16 cellular contexts compared by ENCODE assay signal in the genomic region with DNA sequence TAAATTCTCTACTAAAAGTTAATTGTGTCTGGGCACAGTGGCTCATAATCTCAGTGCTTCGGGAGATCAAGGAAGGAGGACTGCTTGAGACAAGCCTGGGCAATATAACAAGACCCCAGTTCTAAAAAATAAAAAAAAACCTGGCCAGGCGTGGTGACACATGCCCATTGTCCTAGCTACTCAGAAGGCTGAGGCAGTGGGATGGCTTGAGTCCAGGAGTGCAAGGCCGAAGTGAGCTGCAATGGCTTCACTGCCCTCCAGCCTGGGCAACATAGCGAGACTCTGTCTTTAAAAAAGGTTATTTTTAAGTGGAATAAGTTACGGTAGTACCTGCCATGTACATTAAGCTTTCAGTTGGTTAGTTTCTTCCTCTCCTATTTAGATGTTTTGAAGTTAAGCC. TPM values are rescaled to one million over a fixed set of nuclear protein-coding genes. Genes with fewer than 3 reads are reported as not detected.
A peak's percentile ranks its signal among the peaks of the same experiment; 100 is the strongest.
DNase-seq lines count a peak whose midpoint lies in the region; ATAC-seq, FAIRE-seq and TF ChIP-seq lines count a peak whose summit lies in the region.
"Had no signal": no experiment of that assay in that cellular context is flagged by ENCODE, and none has a peak within 500 bp of the region (broad histone marks: within the 10 kb centered on the region; RNA-seq: fewer than 3 reads in every experiment).

No MANE protein-coding gene starts in this region.

- H3K9me3 ChIP-seq in HUES64 (ENCODE audit: insufficient read depth, low read depth, low read length) = no peaks in the 10 kb centered on the region
- H3K9me3 ChIP-seq in skeletal muscle satellite cell (replicated peaks; ENCODE audit: low read length) = no peaks in the 10 kb centered on the region
- H3K9me3 ChIP-seq: sigmoid colon, stomach had no signal

- FAIRE-seq in urothelium cell line (lab: Jason Lieb, UNC) = no peak
- FAIRE-seq: colon had no signal

- no peak overlapping the region; the same call in 1 of the 2 replicates for H3K4me3 Mint-ChIP-seq in WTC11
- H3K4me3 Mint-ChIP-seq: CD4-positive, alpha-beta memory T cell; natural killer cell treated with Interleukin-12 subunit alpha and Interleukin-12 subunit beta and Interleukin-15 and Interleukin-18, amount 100 ng/mL, for 72 hours had no signal

- H3K36me3 ChIP-seq in HUES64 (ENCODE audit: insufficient read depth, low read length) (no peaks in the 10 kb centered on the region), skeletal muscle satellite cell (ENCODE audit: insufficient read depth, low read length) (no peaks in the 10 kb centered on the region)
- H3K36me3 ChIP-seq: sigmoid colon, stomach had no signal

- no peaks in the 10 kb centered on the region for H3K9me3 Mint-ChIP-seq in WTC11
- H3K9me3 Mint-ChIP-seq: activated naive CD4-positive, alpha-beta T cell treated with anti-CD3 and anti-CD28 coated beads, Interleukin-2, amount 50 U/mL, for 72 hours had no signal

- peak overlapping the region; percentile 62 for H3K4me2 ChIP-seq in skeletal muscle satellite cell (ENCODE audit: low read length)

- TF ChIP-seq CTCF in WTC11 (IDR thresholded peaks at IDR 0.05) (no peak), fibroblast of the aortic adventitia (IDR thresholded peaks at IDR 0.05; ENCODE audit: insufficient read depth, low read length) (no peak)

- peaks cover 66% of the 10 kb centered on the region for H3K4me1 ChIP-seq in HUES64 (ENCODE audit: insufficient read depth, low read length)
- H3K4me1 ChIP-seq in skeletal muscle satellite cell (ENCODE audit: control insufficient read depth, insufficient read depth, low read length) = peaks cover 38% of the 10 kb centered on the region

- H3K4me3 ChIP-seq in HUES64 (ENCODE audit: low read length) (no peak overlapping the region), fibroblast of the aortic adventitia (ENCODE audit: low read depth, low read length) (no peak overlapping the region), skeletal muscle satellite cell (ENCODE audit: low read length) (no peak overlapping the region)
- H3K4me3 ChIP-seq: sigmoid colon, stomach had no signal

- H3K9ac ChIP-seq in HUES64 (ENCODE audit: low read depth, low read length) (no peak overlapping the region; the same call in 1 of the 2 replicates), skeletal muscle satellite cell (ENCODE audit: low read depth, low read length) (peak overlapping the region; percentile 34)

- H3K4me1 Mint-ChIP-seq in WTC11 = peaks cover 87% of the 10 kb centered on the region
- H3K4me1 Mint-ChIP-seq: CD4-positive, alpha-beta memory T cell had no signal

- DNase-seq in WTC11 (ENCODE audit: low spot score) (no peak), fibroblast of the aortic adventitia (ENCODE audit: low read depth) (peak; percentile 16), urothelium cell line (ENCODE audit: low spot score) (no peak)
- DNase-seq: activated CD8-positive, alpha-beta memory T cell treated with anti-CD3 and anti-CD28 coated beads, Interleukin-2, amount 50 U/mL, for 48 hours; CD4-positive, alpha-beta memory T cell; stomach; SW 1271 had no signal

- H3K27me3 Mint-ChIP-seq in WTC11 (ENCODE audit: low read depth) = peaks cover 15% of the 10 kb centered on the region
- H3K27me3 Mint-ChIP-seq: natural killer cell treated with Interleukin-12 subunit alpha and Interleukin-12 subunit beta and Interleukin-15 and Interleukin-18, amount 100 ng/mL, for 72 hours had no signal

- no peaks in the 10 kb centered on the region for H3K36me3 Mint-ChIP-seq in WTC11
- H3K36me3 Mint-ChIP-seq: activated naive CD4-positive, alpha-beta T cell treated with anti-CD3 and anti-CD28 coated beads, Interleukin-2, amount 50 U/mL, for 72 hours; CD4-positive, alpha-beta memory T cell; natural killer cell treated with Interleukin-12 subunit alpha and Interleukin-12 subunit beta and Interleukin-15 and Interleukin-18, amount 100 ng/mL, for 72 hours had no signal

- peak overlapping the region; percentile 30; the same call in 1 of the 2 replicates for H3K27ac Mint-ChIP-seq in WTC11
- H3K27ac Mint-ChIP-seq: activated naive CD4-positive, alpha-beta T cell treated with anti-CD3 and anti-CD28 coated beads, Interleukin-2, amount 50 U/mL, for 72 hours; CD4-positive, alpha-beta memory T cell; natural killer cell treated with Interleukin-12 subunit alpha and Interleukin-12 subunit beta and Interleukin-15 and Interleukin-18, amount 100 ng/mL, for 72 hours had no signal

- CTCF ChIA-PET in WTC11 (lab: Charles Lee) = interaction anchor here (0.5 to 3.5 kb wide), 2 partner anchors 94 to 170 kb away, joined by 3 to 23 read pairs; no protein-coding TSS in a partner anchor

- POLR2A ChIA-PET in WTC11 (lab: Charles Lee) = no interaction called here

- WGBS in HUES64 = 86% methylated on average over 5 of the region's 5 CpGs

- ATAC-seq in WTC11 = no peak
- ATAC-seq in GM21717 (IDR thresholded peaks at IDR 0.05; ENCODE audit: unreplicated experiment) = no peak
- no peak for ATAC-seq in GM18498 (IDR thresholded peaks at IDR 0.05; ENCODE audit: unreplicated experiment)
- ATAC-seq: activated CD4-positive, CD25-positive, alpha-beta regulatory T cell treated with anti-CD3 and anti-CD28 coated beads, Interleukin-2, amount 50 U/mL, for 24 hours; activated naive CD4-positive, alpha-beta T cell treated with anti-CD3 and anti-CD28 coated beads, Interleukin-2, amount 50 U/mL, for 72 hours; natural killer cell treated with Interleukin-12 subunit alpha and Interleukin-12 subunit beta and Interleukin-15 and Interleukin-18, amount 100 ng/mL, for 72 hours had no signal

- H3K27ac ChIP-seq in HUES64 (ENCODE audit: low read depth, low read length) = peak overlapping the region; percentile 9; the same call in 1 of the 2 replicates

- H3K27me3 ChIP-seq in HUES64 (ENCODE audit: insufficient read depth, low read length) (peaks cover 4% of the 10 kb centered on the region), skeletal muscle satellite cell (ENCODE audit: control insufficient read depth, insufficient read depth, low read length) (no peaks in the 10 kb centered on the region)
- H3K27me3 ChIP-seq: sigmoid colon, stomach had no signal

TF ChIP-seq in WTC11, 78 proteins besides CTCF, POLR2A, EP300 and RAD21:
- TF ChIP-seq, protein P1, sequence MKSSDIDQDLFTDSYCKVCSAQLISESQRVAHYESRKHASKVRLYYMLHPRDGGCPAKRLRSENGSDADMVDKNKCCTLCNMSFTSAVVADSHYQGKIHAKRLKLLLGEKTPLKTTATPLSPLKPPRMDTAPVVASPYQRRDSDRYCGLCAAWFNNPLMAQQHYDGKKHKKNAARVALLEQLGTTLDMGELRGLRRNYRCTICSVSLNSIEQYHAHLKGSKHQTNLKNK (CRISPR knock-in tag; IDR thresholded peaks at IDR 0.05) = no peak
- TF ChIP-seq ZNF121 (CRISPR knock-in tag; IDR thresholded peaks at IDR 0.05) = peak; percentile 99

RNA-seq across cellular contexts. Expression of a gene that starts 28.9 kb away (rescaled TPM):
- 16.4 TPM for polyA plus RNA-seq in HUES64 (2013, experiment 1 of 2)
- polyA plus RNA-seq in HUES64 (2013, experiment 2 of 2) = 21.2 TPM
- total RNA-seq in WTC11 (2021) = 35.0 to 57.9 TPM (median 38.3 TPM) in 3 replicates
- 26.7 and 44.8 TPM in 2 replicates for total RNA-seq in fibroblast of the aortic adventitia (ENCODE audit: low replicate concordance)
- 22.6 and 25.1 TPM in 2 replicates for total RNA-seq in skeletal muscle satellite cell (2012; rRNA removed)
